29 cellular contexts compared by ENCODE assay signal in genomic region chr17:46025060-46025459, GRCh38. TPM values are rescaled to one million over a fixed set of nuclear protein-coding genes. Genes with fewer than 3 reads are reported as not detected.
DNase-seq lines count a peak whose midpoint lies in the region; ATAC-seq, FAIRE-seq and TF ChIP-seq lines count a peak whose summit lies in the region.
"Had no signal": no experiment of that assay in that cellular context is flagged by ENCODE, and none has a peak within 500 bp of the region (broad histone marks: within the 10 kb centered on the region; RNA-seq: fewer than 3 reads in every experiment).

No MANE protein-coding gene starts in this region.

- peaks cover 34% of the 10 kb centered on the region for H3K36me3 ChIP-seq in lower lobe of right lung

- CTCF ChIA-PET in WTC11 (lab: Charles Lee), result no interaction called here

- no peaks in the 10 kb centered on the region for H3K27me3 Mint-ChIP-seq in activated T-cell treated with anti-CD3 and anti-CD28 coated beads, Interleukin-2, amount 50 U/mL, for 24 hours
- no peaks in the 10 kb centered on the region for H3K27me3 Mint-ChIP-seq in WTC11 (ENCODE audit: low read depth)
- H3K27me3 Mint-ChIP-seq: activated CD4-positive, alpha-beta memory T cell treated with anti-CD3 and anti-CD28 coated beads, Interleukin-2, amount 10 ng/mL, durations not matched to agents 7 days and 5 days had no signal

- intact Hi-C loops in lower lobe of right lung (cut with DNase I), result no loop called here

- H3K36me3 Mint-ChIP-seq in activated T-cell treated with anti-CD3 and anti-CD28 coated beads, Interleukin-2, amount 50 U/mL, for 24 hours (ENCODE audit: low read depth), result peaks cover 55% of the 10 kb centered on the region
- peaks cover 11% of the 10 kb centered on the region; the same call in 1 of the 2 replicates for H3K36me3 Mint-ChIP-seq in WTC11

- peak overlapping the region; percentile 70 for H3K27ac Mint-ChIP-seq in activated T-cell treated with anti-CD3 and anti-CD28 coated beads, Interleukin-2, amount 50 U/mL, for 24 hours
- H3K27ac Mint-ChIP-seq in WTC11, result 0 out of 2 replicates have a peak overlapping the region, but pooled peaks have one; percentile 61

- H3K4me1 ChIP-seq in lower lobe of right lung, result peaks cover 9% of the 10 kb centered on the region
- H3K4me1 ChIP-seq: tibial artery had no signal

- H3K9me3 ChIP-seq in lower lobe of right lung, result no peaks in the 10 kb centered on the region
- H3K9me3 ChIP-seq: heart left ventricle, MG63, tibial artery had no signal

- FAIRE-seq in GM19239 (lab: Jason Lieb, UNC), result no peak
- FAIRE-seq: bronchial epithelial cell, endothelial cell of umbilical vein, RCC 7860 had no signal

- POLR2A ChIA-PET in WTC11 (lab: Charles Lee), result no interaction called here

- H3K27me3 ChIP-seq in lower lobe of right lung (ENCODE audit: low read depth), result no peaks in the 10 kb centered on the region
- H3K27me3 ChIP-seq: heart left ventricle, MG63, tibial artery had no signal

- no peaks in the 10 kb centered on the region for H3K9me3 Mint-ChIP-seq in activated T-cell treated with anti-CD3 and anti-CD28 coated beads, Interleukin-2, amount 50 U/mL, for 24 hours
- no peaks in the 10 kb centered on the region for H3K9me3 Mint-ChIP-seq in WTC11
- H3K9me3 Mint-ChIP-seq: activated CD4-positive, alpha-beta memory T cell treated with anti-CD3 and anti-CD28 coated beads, Interleukin-2, amount 10 ng/mL, durations not matched to agents 7 days and 5 days; H9; mesothelial cell of epicardium had no signal

- TF ChIP-seq CTCF in WTC11 (IDR thresholded peaks at IDR 0.05), result no peak
- TF ChIP-seq CTCF in lower lobe of right lung (IDR thresholded peaks at IDR 0.05), result no peak

- peaks cover 17% of the 10 kb centered on the region for H3K4me1 Mint-ChIP-seq in activated T-cell treated with anti-CD3 and anti-CD28 coated beads, Interleukin-2, amount 50 U/mL, for 24 hours (ENCODE audit: low read depth)
- H3K4me1 Mint-ChIP-seq in WTC11, result peaks cover 28% of the 10 kb centered on the region
- H3K4me1 Mint-ChIP-seq: mesothelial cell of epicardium had no signal

- H3K27ac ChIP-seq in lower lobe of right lung (peak overlapping the region; percentile 46), substantia nigra (ENCODE audit: low read depth, low read length, poor library complexity, severe bottlenecking) (peak overlapping the region; percentile 38)
- H3K27ac ChIP-seq: tibial artery had no signal

- ATAC-seq in WTC11 (no peak), lower lobe of right lung (no peak)
- ATAC-seq: heart left ventricle, left cardiac atrium had no signal

- DNase-seq in activated T-cell treated with anti-CD3 and anti-CD28 coated beads, Interleukin-2, amount 50 U/mL, for 24 hours, result no peak
- DNase-seq in activated T-cell treated with anti-CD3 and anti-CD28 coated beads, Interleukin-2, amount 50 U/mL, for 48 hours, result no peak
- DNase-seq in WTC11 (ENCODE audit: low spot score) (no peak), lower lobe of right lung (no peak), substantia nigra (lab: John Stamatoyannopoulos, UW) (no peak), GM19239 (ENCODE audit: insufficient read length, low spot score) (no peak), SKM-1 (lab: John Stamatoyannopoulos, UW; ENCODE audit: unreplicated experiment) (no peak), NCI-H526 (lab: John Stamatoyannopoulos, UW) (no peak)
- DNase-seq: activated CD4-positive, alpha-beta memory T cell treated with anti-CD3 and anti-CD28 coated beads, Interleukin-2, amount 10 ng/mL, durations not matched to agents 7 days and 5 days; activated CD4-positive, CD25-positive, alpha-beta regulatory T cell; H9; heart left ventricle; left cardiac atrium; MG63; NCI-H1417 treated with DMSO at 0.1 percent for 48 hours; NCI-H2107; NK-92 treated with Interleukin-12 subunit alpha and Interleukin-12 subunit beta, amount 100 ng/mL, for 24 hours; stimulated activated CD4-positive, alpha-beta T cell treated with anti-CD3 and anti-CD28 coated beads, Interleukin-1b, Interleukin-23, amount 100 ng/mL, for 48 hours; stimulated activated naive CD4-positive, alpha-beta T cell treated with Interleukin-2 at 50 U/mL for 16 hours; T-helper 9 cell; tibial artery had no signal

- H3K4me3 Mint-ChIP-seq in activated T-cell treated with anti-CD3 and anti-CD28 coated beads, Interleukin-2, amount 50 U/mL, for 24 hours, result no peak overlapping the region
- H3K4me3 Mint-ChIP-seq in WTC11, result no peak overlapping the region
- H3K4me3 Mint-ChIP-seq: activated CD4-positive, alpha-beta memory T cell treated with anti-CD3 and anti-CD28 coated beads, Interleukin-2, amount 10 ng/mL, durations not matched to agents 7 days and 5 days; H9; mesothelial cell of epicardium had no signal

- H3K4me3 ChIP-seq in lower lobe of right lung, result no peak overlapping the region
- H3K4me3 ChIP-seq: heart left ventricle, MG63, tibial artery had no signal

TF ChIP-seq in WTC11, 78 proteins besides CTCF, POLR2A, EP300 and RAD21:
- TF ChIP-seq ZNF263 (CRISPR knock-in tag; IDR thresholded peaks at IDR 0.05; ENCODE audit: low read depth) (no peak), HMGXB4 (CRISPR knock-in tag; IDR thresholded peaks at IDR 0.05) (no peak), PRDM15 (CRISPR knock-in tag; IDR thresholded peaks at IDR 0.05) (no peak), GTF2I (CRISPR knock-in tag; conservative IDR thresholded peaks at IDR 0.05) (no peak)

RNA-seq across cellular contexts. Expression of gene STH, which starts 26.0 kb away (rescaled TPM):
- total RNA-seq in WTC11 (2021) (not detected in 3 replicates), lower lobe of right lung (not detected)
- total RNA-seq: A172; activated CD4-positive, alpha-beta memory T cell treated with anti-CD3 and anti-CD28 coated beads, Interleukin-2, amount 10 ng/mL, durations not matched to agents 7 days and 5 days; bronchial epithelial cell; endothelial cell of umbilical vein; H9; left cardiac atrium; mesothelial cell of epicardium; NCI-H460; pulmonary artery endothelial cell; skeletal muscle tissue had no signal
